Comparison of ENCODE assay signal across 13 cellular contexts in genomic region chr2:28268386-28268785, GRCh38.
DNase-seq lines count a peak whose midpoint lies in the region; ATAC-seq and TF ChIP-seq lines count a peak whose summit lies in the region.
"Had no signal": no experiment of that assay in that cellular context is flagged by ENCODE, and none has a peak within 500 bp of the region (broad histone marks: within the 10 kb centered on the region; RNA-seq: fewer than 3 reads in every experiment).

No MANE protein-coding gene starts in this region.

- no peak for ATAC-seq in GM18498 (IDR thresholded peaks at IDR 0.05; ENCODE audit: unreplicated experiment)
- ATAC-seq: GM12878 had no signal

- no peak for DNase-seq in colonic mucosa
- no peak for DNase-seq in mesendoderm
- DNase-seq in activated naive CD4-positive, alpha-beta T cell (lab: John Stamatoyannopoulos, UW) = no peak
- DNase-seq in superior temporal gyrus (ENCODE audit: extremely low spot score) = no peak
- DNase-seq: activated CD4-positive, alpha-beta memory T cell treated with anti-CD3 and anti-CD28 coated beads, Interleukin-2, amount 10 ng/mL, durations not matched to agents 7 days and 5 days; amygdala; CD4-positive, CD25-positive, alpha-beta regulatory T cell; ovary had no signal

- no peak overlapping the region for H3K9ac ChIP-seq in HUES6 (ENCODE audit: low read length)
- H3K9ac ChIP-seq in colonic mucosa (ENCODE audit: low read depth in 2 of 2, low read length in 2 of 2) = peak overlapping the region in 1 of 2 donors; percentile 59
- no peak overlapping the region for H3K9ac ChIP-seq in mesendoderm (ENCODE audit: low read length)

- peak overlapping the region; percentile 86 for H3K18ac ChIP-seq in mesendoderm (ENCODE audit: low read length)

- no peaks in the 10 kb centered on the region for H3K79me2 ChIP-seq in mesendoderm (ENCODE audit: control insufficient read depth, insufficient read depth, low read length)

- no peak overlapping the region for H2BK5ac ChIP-seq in mesendoderm (ENCODE audit: low read length)

- H2AK5ac ChIP-seq in mesendoderm (ENCODE audit: low read length) = no peak overlapping the region

- H3K4ac ChIP-seq in mesendoderm (ENCODE audit: low read depth, low read length) = no peak overlapping the region

- H3K4me2 ChIP-seq in mesendoderm (ENCODE audit: low read length) = no peak overlapping the region

- H3K27me3 ChIP-seq in HUES6 (ENCODE audit: control insufficient read depth, insufficient read depth, low read length) (no peaks in the 10 kb centered on the region), colonic mucosa (no peaks in the 10 kb centered on the region), mesendoderm (ENCODE audit: insufficient read depth, low read length, poor library complexity) (no peaks in the 10 kb centered on the region)
- H3K27me3 ChIP-seq: ovary had no signal

- H4K5ac ChIP-seq in mesendoderm (ENCODE audit: low read length) = no peak overlapping the region

- H3K23ac ChIP-seq in mesendoderm (ENCODE audit: low read length) = no peak overlapping the region

- H3K4me1 ChIP-seq in HUES6 (ENCODE audit: control insufficient read depth, insufficient read depth, low read length) (peaks cover 23% of the 10 kb centered on the region), colonic mucosa (peaks cover 10% of the 10 kb centered on the region), mesendoderm (ENCODE audit: control insufficient read depth, low read depth, low read length) (peaks cover 5% of the 10 kb centered on the region), urinary bladder (ENCODE audit: insufficient read depth) (no peaks in the 10 kb centered on the region)

- no peaks in the 10 kb centered on the region for H3K36me3 ChIP-seq in HUES6 (ENCODE audit: control insufficient read depth, insufficient read depth, low read length)
- no peaks in the 10 kb centered on the region for H3K36me3 ChIP-seq in colonic mucosa
- no peaks in the 10 kb centered on the region for H3K36me3 ChIP-seq in mesendoderm (ENCODE audit: control insufficient read depth, insufficient read depth, low read length)
- no peaks in the 10 kb centered on the region for H3K36me3 ChIP-seq in urinary bladder (ENCODE audit: insufficient read depth)
- H3K36me3 ChIP-seq: ovary, thoracic aorta had no signal

- H3K4me3 ChIP-seq in HUES6 (ENCODE audit: low read depth, low read length) (no peak overlapping the region), colonic mucosa (no peak overlapping the region), mesendoderm (ENCODE audit: low read length) (no peak overlapping the region), urinary bladder (ENCODE audit: low read depth, low read length) (no peak overlapping the region)
- H3K4me3 ChIP-seq: GM12878, ovary, thoracic aorta had no signal

- no peaks in the 10 kb centered on the region for H3K9me3 ChIP-seq in HUES6 (ENCODE audit: control insufficient read depth, insufficient read depth, low read depth, low read length)
- H3K9me3 ChIP-seq in colonic mucosa = no peaks in the 10 kb centered on the region
- H3K9me3 ChIP-seq: ovary, thoracic aorta had no signal

- intact Hi-C loops in colonic mucosa (cut with DNase I) = no loop called here

- peak overlapping the region; percentile 25 for H3K56ac ChIP-seq in mesendoderm (ENCODE audit: low read length)

- H2BK15ac ChIP-seq in mesendoderm (replicated peaks; ENCODE audit: low read depth) = no peak overlapping the region

- H3K27ac ChIP-seq in HUES6 (ENCODE audit: low read depth, low read length) = peak overlapping the region; percentile 30; the same call in 1 of the 2 replicates
- peak overlapping the region; percentile 65 for H3K27ac ChIP-seq in colonic mucosa
- no peak overlapping the region for H3K27ac ChIP-seq in mesendoderm (ENCODE audit: low read depth, low read length)
- H3K27ac ChIP-seq in urinary bladder (ENCODE audit: low read depth) = peak overlapping the region; percentile 72

- H4K8ac ChIP-seq in mesendoderm (ENCODE audit: low read depth, low read length) = no peak overlapping the region

- no peak overlapping the region for H2BK120ac ChIP-seq in mesendoderm (ENCODE audit: low read depth, low read length)

- no peak for TF ChIP-seq CTCF in colonic mucosa (IDR thresholded peaks at IDR 0.05)

- no peaks in the 10 kb centered on the region for H3K79me1 ChIP-seq in mesendoderm (ENCODE audit: low read length)

- no CpG with 5 or more reads among the region's 4 CpGs for WGBS in mesendoderm (ENCODE audit: extremely low coverage, insufficient coverage, low lambda C conversion rate)
- WGBS in urinary bladder = 60% methylated on average over 4 of the region's 4 CpGs
